Comparison of ENCODE assay signal across 8 cellular contexts in genomic region chr11:57667715-57668466, GRCh38. TPM values are rescaled to one million over a fixed set of nuclear protein-coding genes. Genes with fewer than 3 reads are reported as not detected.
DNase-seq lines count a peak whose midpoint lies in the region; ATAC-seq, FAIRE-seq and TF ChIP-seq lines count a peak whose summit lies in the region.

A gene with protein sequence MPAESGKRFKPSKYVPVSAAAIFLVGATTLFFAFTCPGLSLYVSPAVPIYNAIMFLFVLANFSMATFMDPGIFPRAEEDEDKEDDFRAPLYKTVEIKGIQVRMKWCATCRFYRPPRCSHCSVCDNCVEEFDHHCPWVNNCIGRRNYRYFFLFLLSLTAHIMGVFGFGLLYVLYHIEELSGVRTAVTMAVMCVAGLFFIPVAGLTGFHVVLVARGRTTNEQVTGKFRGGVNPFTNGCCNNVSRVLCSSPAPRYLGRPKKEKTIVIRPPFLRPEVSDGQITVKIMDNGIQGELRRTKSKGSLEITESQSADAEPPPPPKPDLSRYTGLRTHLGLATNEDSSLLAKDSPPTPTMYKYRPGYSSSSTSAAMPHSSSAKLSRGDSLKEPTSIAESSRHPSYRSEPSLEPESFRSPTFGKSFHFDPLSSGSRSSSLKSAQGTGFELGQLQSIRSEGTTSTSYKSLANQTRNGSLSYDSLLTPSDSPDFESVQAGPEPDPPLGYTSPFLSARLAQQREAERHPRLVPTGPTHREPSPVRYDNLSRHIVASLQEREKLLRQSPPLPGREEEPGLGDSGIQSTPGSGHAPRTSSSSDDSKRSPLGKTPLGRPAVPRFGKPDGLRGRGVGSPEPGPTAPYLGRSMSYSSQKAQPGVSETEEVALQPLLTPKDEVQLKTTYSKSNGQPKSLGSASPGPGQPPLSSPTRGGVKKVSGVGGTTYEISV (plus strand): TSS chr11:57668114. CDS start chr11:57673091, 4,977 bp downstream.

- H3K9me3 ChIP-seq in adrenal gland (replicated peaks in 1 of 3): no peaks in the 10 kb centered on the region
- no peaks in the 10 kb centered on the region for H3K9me3 ChIP-seq in heart right ventricle
- H3K9me3 ChIP-seq in upper lobe of right lung: no peaks in the 10 kb centered on the region

- WGBS in adrenal gland, 4 donors: 0 to 1% (median 0%) methylated on average over 31 to 103 of the region's 103 CpGs
- 0% methylated on average over 98 to 103 of the region's 103 CpGs for WGBS in heart right ventricle, 2 donors

- FAIRE-seq in GM12891 (lab: Jason Lieb, UNC): peak; percentile 99

- H3K27me3 ChIP-seq in adrenal gland: no peaks in the 10 kb centered on the region
- no peaks in the 10 kb centered on the region for H3K27me3 ChIP-seq in heart right ventricle
- no peaks in the 10 kb centered on the region for H3K27me3 ChIP-seq in upper lobe of right lung

- peaks cover 12 to 36% of the 10 kb centered on the region in 2 donors for H3K4me1 ChIP-seq in adrenal gland (replicated peaks in 1 of 2)
- H3K4me1 ChIP-seq in heart right ventricle: peaks cover 0 to 43% (median 27%) of the 10 kb centered on the region in 9 donors
- H3K4me1 ChIP-seq in upper lobe of right lung: peaks cover 22% of the 10 kb centered on the region

- peak; percentile 84 for ATAC-seq in HG02840 (IDR thresholded peaks at IDR 0.05; ENCODE audit: low FRiP score, unreplicated experiment)
- peak; percentile 94 to 97 (median 97) for ATAC-seq in heart right ventricle
- peak; percentile 95 for ATAC-seq in upper lobe of right lung

- H3K36me3 ChIP-seq in adrenal gland (replicated peaks in 1 of 2): peaks cover 0 to 11% of the 10 kb centered on the region in 2 donors
- H3K36me3 ChIP-seq in heart right ventricle: peaks cover 0 to 22% (median 7%) of the 10 kb centered on the region in 9 donors
- peaks cover 14% of the 10 kb centered on the region for H3K36me3 ChIP-seq in upper lobe of right lung

- TF ChIP-seq POLR2A in GM12891 (IDR thresholded peaks at IDR 0.05; ENCODE audit: low read depth, low read length): peak; percentile 92
- TF ChIP-seq POLR2A in adrenal gland (IDR thresholded peaks at IDR 0.05): peak; percentile 91 to 95

- peak within 1 kb of the TSS; percentile 81 to 100 (median 94) for H3K27ac ChIP-seq in adrenal gland
- H3K27ac ChIP-seq in heart right ventricle: peak within 1 kb of the TSS; percentile 87 to 99 (median 97)
- peak within 1 kb of the TSS; percentile 99 for H3K27ac ChIP-seq in upper lobe of right lung

- DNase-seq in GM12891 (ENCODE audit: insufficient read length, low spot score) (peak; percentile 95), NCI-H146 (lab: John Stamatoyannopoulos, UW) (peak; percentile 99), T-helper 1 cell (peak; percentile 99 to 100 (median 99)), adrenal gland (peak; percentile 99 to 100 (median 99)), heart right ventricle (peak; percentile 99), posterior vena cava (ENCODE audit: low spot score) (peak; percentile 100), upper lobe of right lung (peak; percentile 99)

- intact Hi-C loops in adrenal gland (cut with DNase I) (no loop called here), heart right ventricle (cut with DNase I) (loop anchor here in 4 of 10 donors (1.0 to 5.0 kb wide), 4 partner anchors 11 to 911 kb away; partner anchors contain the start of genes MED19 (in 4 of the 4), TMX2 (in 4 of the 4), CLP1 (in 3 of the 4) and ZFP91 (in 2 of the 4)), posterior vena cava (cut with DNase I) (loop anchor here in 1 of 2 donors (10.0 kb wide), 1 partner anchor 343 kb away; the partner anchor contains the start of gene TNKS1BP1), upper lobe of right lung (cut with DNase I) (no loop called here)

- TF ChIP-seq CTCF in adrenal gland (IDR thresholded peaks at IDR 0.05) (peak in 4 of 6 experiments; percentile 20 to 59 (median 44)), heart right ventricle (IDR thresholded peaks at IDR 0.05) (peak; percentile 3 to 76 (median 62)), upper lobe of right lung (IDR thresholded peaks at IDR 0.05) (peak; percentile 53)

- peak within 1 kb of the TSS; percentile 79 to 94 (median 84) for H3K4me3 ChIP-seq in adrenal gland
- peak within 1 kb of the TSS; percentile 75 to 100 (median 82) for H3K4me3 ChIP-seq in heart right ventricle
- peak within 1 kb of the TSS; percentile 90 for H3K4me3 ChIP-seq in upper lobe of right lung

TF ChIP-seq in GM12891, 5 proteins besides CTCF, POLR2A, EP300 and RAD21:
- TF ChIP-seq TAF1 (IDR thresholded peaks at IDR 0.05; ENCODE audit: low read depth, low read length): peak; percentile 83
- peak; percentile 39; the same call in 1 of the 2 replicates for TF ChIP-seq POU2F2 (IDR thresholded peaks at IDR 0.05; ENCODE audit: low read depth, low read length)
- no peak for TF ChIP-seq SPI1 (IDR thresholded peaks at IDR 0.05; ENCODE audit: low read depth, low read length)
- peak; percentile 73; the same call in 1 of the 2 replicates for TF ChIP-seq POLR2AphosphoS5 (IDR thresholded peaks at IDR 0.05; ENCODE audit: low read depth, low read length)
- TF ChIP-seq PAX5 (IDR thresholded peaks at IDR 0.05; ENCODE audit: insufficient read depth, low read length, severe bottlenecking): peak; percentile 2

RNA-seq across cellular contexts. Expression of the gene that starts here (rescaled TPM):
- polyA plus RNA-seq in GM12891 (2012; ENCODE audit: low read depth, missing spikeins): 28.2 TPM
- total RNA-seq in adrenal gland (100 to 1,000 TPM in 1 of 8 donors, 10 to 100 TPM in 7; 29.6 to 111 (median 52.5) TPM), heart right ventricle (10 to 100 TPM; 32.6 to 56.5 (median 41.6) TPM), posterior vena cava (10 to 100 TPM; 49.7 to 58.0 TPM), upper lobe of right lung (79.8 TPM)
- polyA plus RNA-seq in adrenal gland (10 to 100 TPM; 28.2 to 69.4 (median 34.9) TPM), heart right ventricle (10 to 100 TPM; 22.3 to 31.6 TPM)

Comparison
In these comparisons a context has a peak if more than half of its experiments do, and no peak if none do; other contexts are left out.
1. Peak in every context shown above with its lines: DNase-seq, ATAC-seq, H3K4me3 ChIP-seq and H3K27ac ChIP-seq.